Comparison of ENCODE assay signal across 18 cellular contexts in genomic region chr19:19206938-19207337, GRCh38. TPM values are rescaled to one million over a fixed set of nuclear protein-coding genes. Genes with fewer than 3 reads are reported as not detected.
DNase-seq lines count a peak whose midpoint lies in the region; ATAC-seq and TF ChIP-seq lines count a peak whose summit lies in the region.
"Had no signal": no experiment of that assay in that cellular context is flagged by ENCODE, and none has a peak within 500 bp of the region (broad histone marks: within the 10 kb centered on the region; RNA-seq: fewer than 3 reads in every experiment).

No MANE protein-coding gene starts in this region.

- H3K27ac Mint-ChIP-seq in activated naive CD4-positive, alpha-beta T cell treated with anti-CD3 and anti-CD28 coated beads, Interleukin-2, amount 10 ng/mL, durations not matched to agents 7 days and 5 days = peak overlapping the region; percentile 53
- H3K27ac Mint-ChIP-seq in T-cell (peak overlapping the region; percentile 34 to 78), memory B cell (no peak overlapping the region)
- H3K27ac Mint-ChIP-seq in stimulated activated effector memory CD8-positive, alpha-beta T cell treated with anti-CD3 and anti-CD28 coated beads, Interleukin-12 subunit alpha, Interleukin-12 subunit beta, amount 100 ng/mL, for 72 hours = peak overlapping the region; percentile 12
- H3K27ac Mint-ChIP-seq in CD8-positive, alpha-beta T cell = no peak overlapping the region
- H3K27ac Mint-ChIP-seq: HFFc6 had no signal

- H3K4me1 ChIP-seq in CD8-positive, alpha-beta T cell (ENCODE audit: insufficient read depth, low read length) = peaks cover 27% of the 10 kb centered on the region

- no peaks in the 10 kb centered on the region for H3K36me3 ChIP-seq in CD8-positive, alpha-beta T cell (ENCODE audit: insufficient read depth, low read length)

- peaks cover 12% of the 10 kb centered on the region for H3K9me3 Mint-ChIP-seq in activated naive CD4-positive, alpha-beta T cell treated with anti-CD3 and anti-CD28 coated beads, Interleukin-2, amount 10 ng/mL, durations not matched to agents 7 days and 5 days
- H3K9me3 Mint-ChIP-seq in T-cell (no peaks in the 10 kb centered on the region), memory B cell (peaks cover 4% of the 10 kb centered on the region)
- H3K9me3 Mint-ChIP-seq in stimulated activated effector memory CD8-positive, alpha-beta T cell treated with anti-CD3 and anti-CD28 coated beads, Interleukin-12 subunit alpha, Interleukin-12 subunit beta, amount 100 ng/mL, for 72 hours = no peaks in the 10 kb centered on the region
- H3K9me3 Mint-ChIP-seq in CD8-positive, alpha-beta T cell = no peaks in the 10 kb centered on the region
- H3K9me3 Mint-ChIP-seq: HFFc6 had no signal

- H3K4me3 ChIP-seq in CD8-positive, alpha-beta T cell (ENCODE audit: low read depth, low read length) = no peak overlapping the region
- H3K4me3 ChIP-seq: GM12878 had no signal

- TF ChIP-seq CTCF in CD8-positive, alpha-beta T cell (IDR thresholded peaks at IDR 0.05) = no peak

- intact Hi-C loops in CD8-positive, alpha-beta T cell (cut with DNase I, micrococcal nuclease) = no loop called here

- peaks cover 48% of the 10 kb centered on the region for H3K4me1 Mint-ChIP-seq in activated naive CD4-positive, alpha-beta T cell treated with anti-CD3 and anti-CD28 coated beads, Interleukin-2, amount 10 ng/mL, durations not matched to agents 7 days and 5 days
- H3K4me1 Mint-ChIP-seq in T-cell = peaks cover 31 to 44% (median 32%) of the 10 kb centered on the region in 3 donors
- peaks cover 21% of the 10 kb centered on the region for H3K4me1 Mint-ChIP-seq in memory B cell
- H3K4me1 Mint-ChIP-seq in stimulated activated effector memory CD8-positive, alpha-beta T cell treated with anti-CD3 and anti-CD28 coated beads, Interleukin-12 subunit alpha, Interleukin-12 subunit beta, amount 100 ng/mL, for 72 hours = peaks cover 35% of the 10 kb centered on the region
- H3K4me1 Mint-ChIP-seq in CD8-positive, alpha-beta T cell (ENCODE audit: low read depth) = peaks cover 28% of the 10 kb centered on the region

- H3K9me3 ChIP-seq in CD8-positive, alpha-beta T cell (ENCODE audit: low read length) = no peaks in the 10 kb centered on the region

- peaks cover 9% of the 10 kb centered on the region for H3K27me3 ChIP-seq in CD8-positive, alpha-beta T cell (ENCODE audit: insufficient read depth, low read length)

- CTCF ChIA-PET in activated naive CD4-positive, alpha-beta T cell treated with anti-CD3 and anti-CD28 coated beads, Interleukin-2, amount 10 ng/mL, durations not matched to agents 7 days and 5 days (lab: Charles Lee) = interaction anchor here (1.1 to 1.3 kb wide), 2 partner anchors 10 to 18 kb away, joined by 3 read pairs; no protein-coding TSS in a partner anchor
- CTCF ChIA-PET in T-cell (lab: Charles Lee) (no interaction called here), HEK293T (lab: Yijun Ruan, JAX) (no interaction called here)
- CTCF ChIA-PET in CD8-positive, alpha-beta T cell (lab: Charles Lee) = no interaction called here

- H3K27me3 Mint-ChIP-seq in activated naive CD4-positive, alpha-beta T cell treated with anti-CD3 and anti-CD28 coated beads, Interleukin-2, amount 10 ng/mL, durations not matched to agents 7 days and 5 days = peaks cover 48% of the 10 kb centered on the region
- H3K27me3 Mint-ChIP-seq in T-cell (peaks cover 11 to 19% of the 10 kb centered on the region in 2 donors), memory B cell (peaks cover 21% of the 10 kb centered on the region)
- H3K27me3 Mint-ChIP-seq in CD8-positive, alpha-beta T cell (ENCODE audit: low read depth) = peaks cover 14% of the 10 kb centered on the region

- H3K4me3 Mint-ChIP-seq in activated naive CD4-positive, alpha-beta T cell treated with anti-CD3 and anti-CD28 coated beads, Interleukin-2, amount 10 ng/mL, durations not matched to agents 7 days and 5 days = no peak overlapping the region
- H3K4me3 Mint-ChIP-seq in T-cell = peak overlapping the region in 1 of 3 donors; percentile 54
- peak overlapping the region; percentile 37 for H3K4me3 Mint-ChIP-seq in memory B cell
- no peak overlapping the region for H3K4me3 Mint-ChIP-seq in stimulated activated effector memory CD8-positive, alpha-beta T cell treated with anti-CD3 and anti-CD28 coated beads, Interleukin-12 subunit alpha, Interleukin-12 subunit beta, amount 100 ng/mL, for 72 hours
- no peak overlapping the region for H3K4me3 Mint-ChIP-seq in CD8-positive, alpha-beta T cell
- H3K4me3 Mint-ChIP-seq: HFFc6 had no signal

- H3K27ac ChIP-seq in CD8-positive, alpha-beta T cell (ENCODE audit: low read depth, low read length) = no peak overlapping the region

- no peak for ATAC-seq in T-cell (replicated peaks in 1 of 4)
- no peak for ATAC-seq in memory B cell (ENCODE audit: low read depth)
- ATAC-seq in stimulated activated effector memory CD8-positive, alpha-beta T cell treated with anti-CD3 and anti-CD28 coated beads, Interleukin-12 subunit alpha, Interleukin-12 subunit beta, amount 100 ng/mL, for 72 hours = no peak
- no peak for ATAC-seq in CD8-positive, alpha-beta T cell
- ATAC-seq: GM12878 had no signal

- peaks cover 9% of the 10 kb centered on the region for H3K36me3 Mint-ChIP-seq in activated naive CD4-positive, alpha-beta T cell treated with anti-CD3 and anti-CD28 coated beads, Interleukin-2, amount 10 ng/mL, durations not matched to agents 7 days and 5 days
- H3K36me3 Mint-ChIP-seq in T-cell (no peaks in the 10 kb centered on the region), memory B cell (no peaks in the 10 kb centered on the region)
- peaks cover 21% of the 10 kb centered on the region for H3K36me3 Mint-ChIP-seq in stimulated activated effector memory CD8-positive, alpha-beta T cell treated with anti-CD3 and anti-CD28 coated beads, Interleukin-12 subunit alpha, Interleukin-12 subunit beta, amount 100 ng/mL, for 72 hours
- peaks cover 2% of the 10 kb centered on the region for H3K36me3 Mint-ChIP-seq in CD8-positive, alpha-beta T cell

- DNase-seq in activated naive CD4-positive, alpha-beta T cell treated with anti-CD3 and anti-CD28 coated beads, Interleukin-2, amount 10 ng/mL, durations not matched to agents 7 days and 5 days = no peak
- no peak for DNase-seq in activated naive CD4-positive, alpha-beta T cell treated with Interleukin-2 at 50 U/mL for 16 hours
- DNase-seq in T-cell (no peak), memory B cell (ENCODE audit: low spot score in 2 of 2) (no peak), NCI-H345 treated with DMSO at 0.1 percent for 48 hours (lab: John Stamatoyannopoulos, UW; ENCODE audit: unreplicated experiment) (no peak), HEK293T (ENCODE audit: extremely low spot score) (no peak)
- no peak for DNase-seq in stimulated activated effector memory CD8-positive, alpha-beta T cell treated with anti-CD3 and anti-CD28 coated beads, Interleukin-12 subunit alpha, Interleukin-12 subunit beta, amount 100 ng/mL, for 72 hours (ENCODE audit: low spot score in 2 of 2)
- no peak for DNase-seq in CD8-positive, alpha-beta T cell
- DNase-seq: ACHN, AML-193, GDM1, HFFc6, KG1, NCI-H1436, NCI-H2029 treated with DMSO at 0.1 percent for 48 hours, NCI-H524 had no signal

- POLR2A ChIA-PET in T-cell (lab: Charles Lee) (no interaction called here), HEK293T (lab: Yijun Ruan, JAX) (no interaction called here)
- POLR2A ChIA-PET in CD8-positive, alpha-beta T cell (lab: Charles Lee) = no interaction called here

TF ChIP-seq in HEK293T, 16 proteins besides CTCF, POLR2A, EP300 and RAD21:
- TF ChIP-seq FOXA1 (IDR thresholded peaks at IDR 0.05) (no peak), PKNOX1 (IDR thresholded peaks at IDR 0.05) (no peak), NFRKB (IDR thresholded peaks at IDR 0.05) (no peak), FOXM1 (IDR thresholded peaks at IDR 0.05; ENCODE audit: borderline replicate concordance) (no peak), ARNT (IDR thresholded peaks at IDR 0.05) (no peak)

RNA-seq across cellular contexts. Expression of gene NR2C2AP, which starts 3.7 kb away (rescaled TPM):
- total RNA-seq in T-cell = 10 to 100 TPM; 17.8 to 32.2 (median 28.6) TPM
- 10 to 100 TPM in 1 of 2 experiments, 1 to 10 TPM in 1; 9.5 to 12.5 TPM for total RNA-seq in CD8-positive, alpha-beta T cell

RNA-seq across cellular contexts. Expression of gene NCAN, which starts 4.8 kb away (rescaled TPM):
- total RNA-seq in T-cell = under 1 TPM in 2 of 5 donors, not detected in 3; 0.03 to 0.10 TPM
- total RNA-seq in CD8-positive, alpha-beta T cell = not detected
- total RNA-seq: HFFc6, SK-MEL-5 had no signal

RNA-seq across cellular contexts. Expression of gene RFXANK, which starts 14.9 kb away (rescaled TPM):
- 10 to 100 TPM; 63.8 to 92.8 (median 85.4) TPM for total RNA-seq in T-cell
- total RNA-seq in CD8-positive, alpha-beta T cell = 10 to 100 TPM; 33.4 to 38.8 TPM

RNA-seq across cellular contexts. Expression of gene BORCS8, which starts 15.0 kb away (rescaled TPM):
- 10 to 100 TPM; 16.5 to 44.3 (median 35.5) TPM for total RNA-seq in T-cell
- total RNA-seq in CD8-positive, alpha-beta T cell = 10 to 100 TPM in 1 of 2 experiments, 1 to 10 TPM in 1; 6.6 to 13.6 TPM

RNA-seq across cellular contexts. Expression of gene MEF2B, which starts 36.9 kb away (rescaled TPM):
- total RNA-seq in T-cell = 1 to 10 TPM; 3.3 to 6.4 (median 6.0) TPM
- total RNA-seq in CD8-positive, alpha-beta T cell = 1 to 10 TPM; 1.8 to 2.0 TPM
- total RNA-seq: SK-MEL-5 had no signal

Comparison
In these comparisons a context has a peak if more than half of its experiments do, and no peak if none do; other contexts are left out.
1. H3K27ac Mint-ChIP-seq: peak in activated naive CD4-positive, alpha-beta T cell treated with anti-CD3 and anti-CD28 coated beads, Interleukin-2, amount 10 ng/mL, durations not matched to agents 7 days and 5 days (single experiment), T-cell (2 of 2) and stimulated activated effector memory CD8-positive, alpha-beta T cell treated with anti-CD3 and anti-CD28 coated beads, Interleukin-12 subunit alpha, Interleukin-12 subunit beta, amount 100 ng/mL, for 72 hours (single experiment); none in memory B cell (single experiment) and CD8-positive, alpha-beta T cell (single experiment).